In the genomic region with DNA sequence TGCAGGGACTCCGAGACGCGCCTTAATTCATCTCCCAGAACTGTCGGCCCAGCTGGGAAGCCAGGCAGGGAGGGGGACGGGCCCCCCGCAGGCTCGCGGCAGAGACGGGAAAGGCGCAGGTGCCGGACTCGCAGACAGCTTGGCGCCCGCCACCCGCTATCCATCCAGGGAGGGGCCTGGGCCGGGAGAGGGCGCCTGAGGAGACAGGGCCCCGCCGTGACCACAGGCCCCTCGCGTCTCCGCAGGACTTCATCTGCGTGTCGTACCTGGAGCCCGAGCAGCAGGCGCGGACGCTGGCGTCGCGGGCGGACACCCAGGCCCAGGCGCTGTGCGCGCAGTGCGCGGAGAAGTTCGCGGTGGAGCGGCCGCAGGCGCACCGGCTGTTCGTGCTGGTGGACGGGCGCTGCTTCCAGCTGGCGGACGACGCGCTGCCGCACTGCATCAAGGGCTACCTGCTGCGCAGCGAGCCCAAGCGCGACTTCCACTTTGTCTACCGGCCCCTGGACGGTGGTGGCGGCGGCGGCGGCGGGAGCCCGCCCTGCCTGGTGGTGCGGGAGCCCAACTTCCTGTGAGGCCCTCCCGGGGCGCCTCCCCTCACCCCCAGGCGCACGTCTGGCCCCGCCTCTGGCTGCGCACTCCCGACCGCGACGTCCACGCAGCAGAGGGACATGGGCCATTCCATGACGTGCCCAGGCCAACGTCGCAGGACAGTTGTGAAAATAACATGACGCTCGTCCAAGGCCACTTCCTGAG, we compare ENCODE assay signal across 9 cellular contexts.
DNase-seq lines count a peak whose midpoint lies in the region; ATAC-seq and TF ChIP-seq lines count a peak whose summit lies in the region.
"Had no signal": no experiment of that assay in that cellular context is flagged by ENCODE, and none has a peak within 500 bp of the region (broad histone marks: within the 10 kb centered on the region; RNA-seq: fewer than 3 reads in every experiment).

No MANE protein-coding gene starts in this region.

- peak; percentile 41 for DNase-seq in DMS153 treated with DMSO at 0.1 percent for 48 hours (lab: John Stamatoyannopoulos, UW; ENCODE audit: unreplicated experiment)
- DNase-seq in NCI-H524 (lab: John Stamatoyannopoulos, UW), result peak; percentile 78 to 88
- peak; percentile 30 for DNase-seq in fibroblast of villous mesenchyme (ENCODE audit: low read depth)
- peak in 3 of 5 donors; percentile 16 to 50 (median 47) for DNase-seq in ovary
- DNase-seq in head of caudate nucleus, result no peak
- DNase-seq in naive thymus-derived CD4-positive, alpha-beta T cell, result no peak
- DNase-seq in NK-92 treated with Interleukin-12 subunit alpha and Interleukin-12 subunit beta, amount 100 ng/mL, for 24 hours (lab: John Stamatoyannopoulos, UW), result no peak
- DNase-seq in RWPE1 (ENCODE audit: low spot score), result no peak
- DNase-seq: activated CD4-positive, alpha-beta T cell treated with anti-CD3 and anti-CD28 coated beads, Interleukin-2, amount 50 U/mL, for 1 hour had no signal

- no peak overlapping the region for H3K4me3 Mint-ChIP-seq in naive thymus-derived CD4-positive, alpha-beta T cell

- peaks cover 12% of the 10 kb centered on the region for H3K4me1 ChIP-seq in ovary (ENCODE audit: insufficient read depth)
- H3K4me1 ChIP-seq in naive thymus-derived CD4-positive, alpha-beta T cell (ENCODE audit: control insufficient read depth in 2 of 2, insufficient read depth in 2 of 2, low read length in 2 of 2), result peaks cover 5 to 8% of the 10 kb centered on the region in 2 donors

- H3K27me3 ChIP-seq in ovary, result no peaks in the 10 kb centered on the region
- no peaks in the 10 kb centered on the region for H3K27me3 ChIP-seq in naive thymus-derived CD4-positive, alpha-beta T cell (ENCODE audit: control insufficient read depth in 2 of 2, insufficient read depth in 2 of 2, low read length in 2 of 2)

- no peaks in the 10 kb centered on the region for H3K9me3 ChIP-seq in ovary
- no peaks in the 10 kb centered on the region for H3K9me3 ChIP-seq in naive thymus-derived CD4-positive, alpha-beta T cell (ENCODE audit: control insufficient read depth in 2 of 3, low read length in 3 of 3)

- CTCF ChIA-PET in naive thymus-derived CD4-positive, alpha-beta T cell (lab: Charles Lee), result interaction anchor here (1.5 to 2.8 kb wide), 3 partner anchors 36 to 75 kb away, joined by 3 to 11 read pairs (median 5); no protein-coding TSS in a partner anchor
- CTCF ChIA-PET in RWPE1 (lab: Yijun Ruan, JAX), result interaction anchor here (0.7 to 1.8 kb wide), 7 partner anchors 14 to 553 kb away, joined by 3 to 10 read pairs (median 4); no protein-coding TSS in a partner anchor

- 15 to 38% (median 32%) methylated on average over 52 to 80 of the region's 80 CpGs for WGBS in ovary, 3 donors

- H3K36me3 ChIP-seq in ovary, result no peaks in the 10 kb centered on the region
- peaks cover 0 to 77% (median 29%) of the 10 kb centered on the region in 3 experiments for H3K36me3 ChIP-seq in naive thymus-derived CD4-positive, alpha-beta T cell (ENCODE audit: control insufficient read depth in 2 of 3, insufficient read depth in 3 of 3, low read length in 3 of 3)

- no peaks in the 10 kb centered on the region for H3K9me3 Mint-ChIP-seq in naive thymus-derived CD4-positive, alpha-beta T cell

- H3K36me3 Mint-ChIP-seq in naive thymus-derived CD4-positive, alpha-beta T cell, result peaks cover 0 to 14% (median 7%) of the 10 kb centered on the region in 5 donors

- no peak for TF ChIP-seq EP300 in ovary (IDR thresholded peaks at IDR 0.05)

- H3K27me3 Mint-ChIP-seq in naive thymus-derived CD4-positive, alpha-beta T cell, result no peaks in the 10 kb centered on the region

- TF ChIP-seq CTCF in fibroblast of villous mesenchyme (IDR thresholded peaks at IDR 0.05; ENCODE audit: insufficient read depth, low read depth, low read length), result no peak
- no peak for TF ChIP-seq CTCF in ovary (IDR thresholded peaks at IDR 0.05)
- no peak for TF ChIP-seq CTCF in RWPE1 (conservative IDR thresholded peaks at IDR 0.05; ENCODE audit: low read depth)

- H3K27ac ChIP-seq in ovary (no peak overlapping the region), RWPE1 (no peak overlapping the region)
- H3K27ac ChIP-seq in naive thymus-derived CD4-positive, alpha-beta T cell (ENCODE audit: low read depth, low read length), result no peak overlapping the region

- no peak for TF ChIP-seq POLR2A in ovary (IDR thresholded peaks at IDR 0.05)

- no peak for ATAC-seq in naive thymus-derived CD4-positive, alpha-beta T cell

- peaks cover 2 to 11% (median 6%) of the 10 kb centered on the region in 7 donors for H3K4me1 Mint-ChIP-seq in naive thymus-derived CD4-positive, alpha-beta T cell

- H3K4me3 ChIP-seq in fibroblast of villous mesenchyme (ENCODE audit: low read depth, low read length) (peak overlapping the region; percentile 38), ovary (peak overlapping the region; percentile 6)
- H3K4me3 ChIP-seq in naive thymus-derived CD4-positive, alpha-beta T cell (ENCODE audit: low read length), result no peak overlapping the region

- POLR2A ChIA-PET in naive thymus-derived CD4-positive, alpha-beta T cell (lab: Charles Lee), result no interaction called here
- POLR2A ChIA-PET in RWPE1 (lab: Yijun Ruan, JAX; ENCODE audit: low non-redundant PET), result no interaction called here

- no peak overlapping the region for H3K27ac Mint-ChIP-seq in naive thymus-derived CD4-positive, alpha-beta T cell

- intact Hi-C loops in ovary (cut with DNase I), result loop anchor here (2.0 to 10.0 kb wide), 4 partner anchors 93 to 553 kb away; no protein-coding TSS in a partner anchor
- intact Hi-C loops in head of caudate nucleus (cut with DNase I), result loop anchor here (10.0 kb wide), 1 partner anchor 97 kb away; no protein-coding TSS in a partner anchor
- intact Hi-C loops in naive thymus-derived CD4-positive, alpha-beta T cell (cut with micrococcal nuclease), result loop anchor here (10.0 kb wide), 2 partner anchors 333 to 363 kb away; a partner anchor contains a TSS

Comparison
In these comparisons a context has a peak if more than half of its experiments do, and no peak if none do; other contexts are left out.
1. DNase-seq: peak in DMS153 treated with DMSO at 0.1 percent for 48 hours (single experiment), NCI-H524 (2 of 2), fibroblast of villous mesenchyme (single experiment) and ovary (3 of 5); none in head of caudate nucleus (0 of 42), naive thymus-derived CD4-positive, alpha-beta T cell (0 of 9), NK-92 treated with Interleukin-12 subunit alpha and Interleukin-12 subunit beta, amount 100 ng/mL, for 24 hours (single experiment) and RWPE1 (single experiment).